In the genomic region with DNA sequence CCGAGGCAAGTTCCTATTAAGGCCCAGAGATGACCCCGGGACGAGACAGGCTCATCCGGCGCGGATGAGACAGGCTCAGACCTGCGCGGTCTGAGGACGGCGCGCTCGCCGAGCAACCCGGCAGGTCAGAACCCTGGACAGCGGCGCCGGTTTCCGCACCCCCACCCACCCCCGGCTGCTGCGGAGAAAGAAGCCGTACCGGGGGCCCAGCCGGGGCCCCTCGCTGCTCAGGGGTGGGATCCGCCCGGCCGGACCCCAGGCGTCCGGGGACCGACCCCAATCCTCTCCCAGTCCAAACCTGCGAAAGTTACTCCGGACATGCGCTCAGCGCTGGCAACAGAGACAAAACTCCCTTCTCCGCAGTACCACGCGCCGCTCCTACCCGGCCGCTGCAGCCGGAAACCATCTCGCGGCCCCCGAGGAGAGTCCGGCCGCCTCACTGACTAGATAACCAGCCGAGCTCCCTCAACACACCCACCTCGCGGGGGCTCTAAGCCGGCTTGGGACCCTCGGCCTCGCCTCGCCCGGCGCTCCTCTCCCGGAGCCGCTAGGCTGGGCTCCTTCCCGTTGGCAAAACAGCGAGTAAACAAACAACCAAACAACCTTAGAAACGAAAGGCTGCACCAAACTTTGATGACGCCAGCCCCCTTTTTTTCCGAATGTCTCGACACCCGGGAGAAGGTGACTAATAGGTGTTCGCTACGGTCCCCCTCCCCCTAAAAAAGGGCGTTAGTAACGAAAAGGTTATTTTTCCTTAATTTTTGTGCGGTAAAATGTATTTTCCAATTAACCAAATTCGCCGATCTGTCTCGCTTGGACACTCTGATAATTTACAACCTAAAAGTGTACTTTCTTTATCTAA, we compare ENCODE assay signal across 8 cellular contexts. TPM values are rescaled to one million over a fixed set of nuclear protein-coding genes. Genes with fewer than 3 reads are reported as not detected.
DNase-seq lines count a peak whose midpoint lies in the region; ATAC-seq and TF ChIP-seq lines count a peak whose summit lies in the region.

No MANE protein-coding gene starts in this region.

- H3K27ac ChIP-seq in ACC112 (ENCODE audit: low read depth, low read length) (no peak overlapping the region), gastrocnemius medialis (no peak overlapping the region), uterus (no peak overlapping the region)

- peak overlapping the region; percentile 45 for H3K27ac Mint-ChIP-seq in activated naive CD8-positive, alpha-beta T cell treated with anti-CD3 and anti-CD28 coated beads, Interleukin-2, amount 10 ng/mL, durations not matched to agents 7 days and 5 days

- ATAC-seq in GM21390 (IDR thresholded peaks at IDR 0.05; ENCODE audit: unreplicated experiment) (peak; percentile 78), left ventricle myocardium superior (peak; percentile 97), gastrocnemius medialis (peak in 1 of 2 donors; percentile 70), HG03095 (IDR thresholded peaks at IDR 0.05; ENCODE audit: unreplicated experiment) (no peak)
- peak; percentile 90 for ATAC-seq in activated naive CD8-positive, alpha-beta T cell treated with anti-CD3 and anti-CD28 coated beads, Interleukin-2, amount 10 ng/mL, durations not matched to agents 7 days and 5 days (ENCODE audit: low read depth)

- peaks cover 79% of the 10 kb centered on the region for H3K27me3 Mint-ChIP-seq in activated naive CD8-positive, alpha-beta T cell treated with anti-CD3 and anti-CD28 coated beads, Interleukin-2, amount 10 ng/mL, durations not matched to agents 7 days and 5 days

- TF ChIP-seq CTCF in gastrocnemius medialis (IDR thresholded peaks at IDR 0.05 in 4 of 5, conservative IDR thresholded peaks at IDR 0.05 in 1 of 5) (no peak), uterus (IDR thresholded peaks at IDR 0.05) (no peak)

- H3K9me3 ChIP-seq in gastrocnemius medialis = no peaks in the 10 kb centered on the region
- H3K9me3 ChIP-seq in uterus = no peaks in the 10 kb centered on the region

- no peak for TF ChIP-seq POLR2A in gastrocnemius medialis (IDR thresholded peaks at IDR 0.05)
- no peak for TF ChIP-seq POLR2A in uterus (IDR thresholded peaks at IDR 0.05)

- peak overlapping the region; percentile 38; the same call in 1 of the 2 replicates for H3K4me3 ChIP-seq in ACC112 (ENCODE audit: low read depth, low read length)
- H3K4me3 ChIP-seq in gastrocnemius medialis = peak overlapping the region; percentile 3 to 50 (median 44)
- no peak overlapping the region for H3K4me3 ChIP-seq in uterus

- H3K4me1 ChIP-seq in ACC112 (ENCODE audit: control insufficient read depth, insufficient read depth, low read length, unreplicated experiment) (peaks cover 5% of the 10 kb centered on the region), gastrocnemius medialis (peaks cover 0 to 8% of the 10 kb centered on the region in 2 donors), uterus (peaks cover 0 to 5% of the 10 kb centered on the region in 2 donors)

- no peaks in the 10 kb centered on the region for H3K36me3 ChIP-seq in ACC112 (ENCODE audit: insufficient read depth, low read length)
- H3K36me3 ChIP-seq in gastrocnemius medialis = no peaks in the 10 kb centered on the region
- H3K36me3 ChIP-seq in uterus = no peaks in the 10 kb centered on the region

- POLR2A ChIA-PET in activated naive CD8-positive, alpha-beta T cell treated with anti-CD3 and anti-CD28 coated beads, Interleukin-2, amount 10 ng/mL, durations not matched to agents 7 days and 5 days (lab: Charles Lee) = no interaction called here

- intact Hi-C loops in left ventricle myocardium superior (cut with micrococcal nuclease) = no loop called here
- intact Hi-C loops in gastrocnemius medialis (cut with DNase I; ENCODE audit: low total_unique reads) = no loop called here
- intact Hi-C loops in uterus (cut with DNase I; ENCODE audit: low total_unique reads) = no loop called here

- H3K4me1 Mint-ChIP-seq in activated naive CD8-positive, alpha-beta T cell treated with anti-CD3 and anti-CD28 coated beads, Interleukin-2, amount 10 ng/mL, durations not matched to agents 7 days and 5 days = peaks cover 4% of the 10 kb centered on the region

- H3K79me2 ChIP-seq in ACC112 (ENCODE audit: control insufficient read depth, insufficient read depth, low read length, unreplicated experiment) = no peaks in the 10 kb centered on the region

- DNase-seq in RPMI8226 = peak; percentile 47
- DNase-seq in activated naive CD8-positive, alpha-beta T cell treated with anti-CD3 and anti-CD28 coated beads, Interleukin-2, amount 10 ng/mL, durations not matched to agents 7 days and 5 days = peak; percentile 82
- DNase-seq in left ventricle myocardium superior = peak; percentile 79
- no peak for DNase-seq in gastrocnemius medialis
- no peak for DNase-seq in uterus

- H3K27me3 ChIP-seq in ACC112 (ENCODE audit: insufficient read depth, low read length) (peaks cover 100% of the 10 kb centered on the region), gastrocnemius medialis (peaks cover 72 to 83% (median 75%) of the 10 kb centered on the region in 3 donors), uterus (peaks cover 10 to 52% of the 10 kb centered on the region in 2 donors)

- H2AFZ ChIP-seq in ACC112 (ENCODE audit: low read length, unreplicated experiment) = no peak overlapping the region

- H3K4me3 Mint-ChIP-seq in activated naive CD8-positive, alpha-beta T cell treated with anti-CD3 and anti-CD28 coated beads, Interleukin-2, amount 10 ng/mL, durations not matched to agents 7 days and 5 days = no peak overlapping the region

- H3K9me3 Mint-ChIP-seq in activated naive CD8-positive, alpha-beta T cell treated with anti-CD3 and anti-CD28 coated beads, Interleukin-2, amount 10 ng/mL, durations not matched to agents 7 days and 5 days = no peaks in the 10 kb centered on the region

- in situ Hi-C loops in gastrocnemius medialis (cut with MboI; ENCODE audit: low sequenced_read_pairs in 4 of 4) = loop anchor here in 2 of 4 donors (25.0 kb wide), 1 partner anchor 411 kb away; no protein-coding TSS in a partner anchor

- no peaks in the 10 kb centered on the region for H3K36me3 Mint-ChIP-seq in activated naive CD8-positive, alpha-beta T cell treated with anti-CD3 and anti-CD28 coated beads, Interleukin-2, amount 10 ng/mL, durations not matched to agents 7 days and 5 days

RNA-seq across cellular contexts. Expression of gene DRGX, which starts 2.3 kb away (rescaled TPM):
- not detected for total RNA-seq in activated naive CD8-positive, alpha-beta T cell treated with anti-CD3 and anti-CD28 coated beads, Interleukin-2, amount 10 ng/mL, durations not matched to agents 7 days and 5 days
- not detected for total RNA-seq in left ventricle myocardium superior
- not detected for total RNA-seq in gastrocnemius medialis
- under 1 TPM in 1 of 4 donors, not detected in 3; 0.14 TPM for total RNA-seq in uterus

Comparison
In these comparisons a context has a peak if more than half of its experiments do, and no peak if none do; other contexts are left out.
1. H3K4me3 ChIP-seq: peak in ACC112 (single experiment) and gastrocnemius medialis (4 of 4); none in uterus (0 of 2).
2. DNase-seq: peak in RPMI8226 (single experiment), activated naive CD8-positive, alpha-beta T cell treated with anti-CD3 and anti-CD28 coated beads, Interleukin-2, amount 10 ng/mL, durations not matched to agents 7 days and 5 days (single experiment) and left ventricle myocardium superior (single experiment); none in gastrocnemius medialis (0 of 2) and uterus (0 of 2).